Comparison of ENCODE assay signal across 9 cellular contexts in genomic region chr4:60378010-60378409, GRCh38.
"Had no signal": no experiment of that assay in that cellular context is flagged by ENCODE, and none has a peak within 500 bp of the region (broad histone marks: within the 10 kb centered on the region; RNA-seq: fewer than 3 reads in every experiment).

No MANE protein-coding gene starts in this region.

- H3K9me3 ChIP-seq: HAP-1 had no signal

- H3K36me3 ChIP-seq: HAP-1 had no signal

- H3K27ac ChIP-seq: GM23248 had no signal

- H3K9ac ChIP-seq: GM23248 had no signal

- ATAC-seq: HCT116, K562 had no signal

- H2AFZ ChIP-seq: GM23248 had no signal

- H3K4me3 ChIP-seq: GM23248, HAP-1, K562 had no signal

- DNase-seq: GM23248, GOT3, H7, HFFc6, IMR-90, KG1 had no signal
